Comparison of ENCODE assay signal across 15 cellular contexts in genomic region chr6:62640749-62641148, GRCh38.
"Had no signal": no experiment of that assay in that cellular context is flagged by ENCODE, and none has a peak within 500 bp of the region (broad histone marks: within the 10 kb centered on the region; RNA-seq: fewer than 3 reads in every experiment).

No MANE protein-coding gene starts in this region.

- H3K36me3 ChIP-seq: brain microvascular endothelial cell, thyroid gland had no signal

- H3K27ac ChIP-seq: brain microvascular endothelial cell, coronary artery, thyroid gland, VCaP had no signal

- H3K4me1 ChIP-seq: thyroid gland had no signal

- DNase-seq: activated CD4-positive, alpha-beta T cell treated with anti-CD3 and anti-CD28 coated beads, Interleukin-2, amount 50 U/mL, for 1 hour; activated CD4-positive, CD25-positive, alpha-beta regulatory T cell treated with anti-CD3 and anti-CD28 coated beads, Interleukin-2, amount 50 U/mL, for 72 hours; activated effector memory CD4-positive, alpha-beta T cell treated with anti-CD3 and anti-CD28 coated beads, Interleukin-2, amount 50 U/mL, for 16 hours; activated naive CD4-positive, alpha-beta T cell treated with anti-CD3 and anti-CD28 coated beads, Interleukin-2, amount 50 U/mL, for 16 hours; activated T-cell treated with anti-CD3 and anti-CD28 coated beads, Interleukin-2, amount 50 U/mL, for 72 hours; aorta; brain microvascular endothelial cell; kidney; stimulated activated CD4-positive, alpha-beta T cell treated with anti-CD3 and anti-CD28 coated beads, Interleukin-12 subunit alpha, Interleukin-12 subunit beta, amount 100 ng/mL, for 4 hours; stimulated activated CD4-positive, alpha-beta T cell treated with anti-CD3 and anti-CD28 coated beads, Interleukin-1b, Interleukin-23, amount 100 ng/mL, for 48 hours; stimulated activated CD8-positive, alpha-beta memory T cell treated with anti-CD3 and anti-CD28 coated beads, Interleukin-4, amount 100 ng/mL, for 48 hours; stimulated activated naive CD4-positive, alpha-beta T cell had no signal

- H3K4me3 ChIP-seq: coronary artery, thyroid gland had no signal

- H3K9me3 ChIP-seq: thyroid gland had no signal

- H3K27me3 ChIP-seq: brain microvascular endothelial cell, thyroid gland had no signal
